Comparison of ENCODE assay signal across 26 cellular contexts in the genomic region with DNA sequence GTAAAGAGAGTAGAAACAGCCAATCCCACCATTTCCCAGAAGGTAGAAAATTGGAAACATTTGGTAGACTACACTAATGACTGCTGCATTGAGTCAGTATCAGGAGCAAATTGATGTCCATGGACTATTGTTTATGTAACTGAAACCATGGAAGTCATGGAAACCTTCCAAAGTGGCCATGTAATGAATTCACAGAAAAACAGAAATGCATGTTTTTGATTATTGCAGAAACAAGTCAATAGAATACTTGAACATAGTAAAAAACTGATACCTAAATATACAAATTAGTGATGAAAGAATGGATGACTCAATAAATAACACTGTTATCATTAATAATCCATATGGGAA. TPM values are rescaled to one million over a fixed set of nuclear protein-coding genes. Genes with fewer than 3 reads are reported as not detected.
"Had no signal": no experiment of that assay in that cellular context is flagged by ENCODE, and none has a peak within 500 bp of the region (broad histone marks: within the 10 kb centered on the region; RNA-seq: fewer than 3 reads in every experiment).

No MANE protein-coding gene starts in this region.

- H3K4me2 ChIP-seq: smooth muscle cell had no signal

- ATAC-seq: activated CD4-positive, CD25-positive, alpha-beta regulatory T cell treated with anti-CD3 and anti-CD28 coated beads, Interleukin-2, amount 50 U/mL, for 24 hours; activated naive CD8-positive, alpha-beta T cell treated with anti-CD3 and anti-CD28 coated beads, Interleukin-2, amount 50 U/mL, for 24 hours; activated T-cell treated with anti-CD3 and anti-CD28 coated beads, Interleukin-2, amount 50 U/mL, for 72 hours; natural killer cell; stimulated activated memory B cell treated with anti-CD40 and anti-IgM and Interleukin-4, amounts not matched to agents 10 μg/mL and 1 μg/mL and 100 μg/mL, for 72 hours had no signal

- DNase-seq: activated CD4-positive, alpha-beta memory T cell treated with anti-CD3 and anti-CD28 coated beads, Interleukin-2, amount 10 ng/mL, durations not matched to agents 7 days and 5 days; activated CD4-positive, alpha-beta T cell treated with anti-CD3 and anti-CD28 coated beads, Interleukin-2, amount 10 ng/mL, durations not matched to agents 24 days and 14 days; activated effector memory CD4-positive, alpha-beta T cell treated with Interleukin-2 at 50 U/mL for 16 hours; activated naive CD4-positive, alpha-beta T cell treated with anti-CD3 and anti-CD28 coated beads, Interleukin-2, amount 10 ng/mL, durations not matched to agents 7 days and 5 days; activated naive CD8-positive, alpha-beta T cell treated with anti-CD3 and anti-CD28 coated beads, Interleukin-2, amount 50 U/mL, for 24 hours; activated T-cell treated with anti-CD3 and anti-CD28 coated beads, Interleukin-2, amount 50 U/mL, for 72 hours; anterior cingulate cortex; caudate nucleus; dermis blood vessel endothelial cell; effector CD8-positive, alpha-beta T cell; erythroblast; kidney; natural killer cell; sigmoid colon; stimulated activated CD4-positive, alpha-beta T cell treated with anti-CD3 and anti-CD28 coated beads, Interleukin-15, amount 100 ng/mL, for 24 hours; stomach; trophoblast cell had no signal

- H3K4me3 ChIP-seq: lung, sigmoid colon, smooth muscle cell, stomach, vagina had no signal

- H3K9me3 Mint-ChIP-seq: activated CD4-positive, alpha-beta memory T cell treated with anti-CD3 and anti-CD28 coated beads, Interleukin-2, amount 10 ng/mL, durations not matched to agents 7 days and 5 days; activated CD4-positive, alpha-beta T cell treated with anti-CD3 and anti-CD28 coated beads, Interleukin-2, amount 10 ng/mL, durations not matched to agents 24 days and 14 days; activated naive CD4-positive, alpha-beta T cell treated with anti-CD3 and anti-CD28 coated beads, Interleukin-2, amount 10 ng/mL, durations not matched to agents 7 days and 5 days; activated naive CD8-positive, alpha-beta T cell treated with anti-CD3 and anti-CD28 coated beads, Interleukin-2, amount 50 U/mL, for 24 hours; activated T-cell treated with anti-CD3 and anti-CD28 coated beads, Interleukin-2, amount 50 U/mL, for 72 hours; brain; mesothelial cell of epicardium; natural killer cell; stimulated activated memory B cell treated with anti-CD40 and anti-IgM and Interleukin-4, amounts not matched to agents 10 μg/mL and 1 μg/mL and 100 μg/mL, for 72 hours; T-helper 2 cell treated with Interferon-gamma antibody and Interleukin-4, amounts not matched to agents 5 μg/mL and 100 μg/mL, for 36 hours had no signal

- H3K9me3 ChIP-seq: sigmoid colon, stomach, vagina had no signal

- FAIRE-seq: kidney had no signal

- H3K36me3 ChIP-seq: sigmoid colon, vagina had no signal

- H3K27ac ChIP-seq: sigmoid colon, stomach, vagina, VCaP had no signal

- H3K36me3 Mint-ChIP-seq: activated naive CD4-positive, alpha-beta T cell treated with anti-CD3 and anti-CD28 coated beads, Interleukin-2, amount 10 ng/mL, durations not matched to agents 7 days and 5 days; brain; natural killer cell; stimulated activated memory B cell treated with anti-CD40 and anti-IgM and Interleukin-4, amounts not matched to agents 10 μg/mL and 1 μg/mL and 100 μg/mL, for 72 hours had no signal

- H3K27ac Mint-ChIP-seq: activated CD4-positive, alpha-beta memory T cell treated with anti-CD3 and anti-CD28 coated beads, Interleukin-2, amount 10 ng/mL, durations not matched to agents 7 days and 5 days; activated CD4-positive, alpha-beta T cell treated with anti-CD3 and anti-CD28 coated beads, Interleukin-2, amount 10 ng/mL, durations not matched to agents 24 days and 14 days; activated naive CD4-positive, alpha-beta T cell treated with anti-CD3 and anti-CD28 coated beads, Interleukin-2, amount 10 ng/mL, durations not matched to agents 7 days and 5 days; activated naive CD8-positive, alpha-beta T cell treated with anti-CD3 and anti-CD28 coated beads, Interleukin-2, amount 50 U/mL, for 24 hours; activated T-cell treated with anti-CD3 and anti-CD28 coated beads, Interleukin-2, amount 50 U/mL, for 72 hours; brain; mesothelial cell of epicardium; natural killer cell; stimulated activated memory B cell treated with anti-CD40 and anti-IgM and Interleukin-4, amounts not matched to agents 10 μg/mL and 1 μg/mL and 100 μg/mL, for 72 hours; T-helper 2 cell treated with Interferon-gamma antibody and Interleukin-4, amounts not matched to agents 5 μg/mL and 100 μg/mL, for 36 hours had no signal

- H3K27me3 ChIP-seq: sigmoid colon, stomach, vagina had no signal

RNA-seq across cellular contexts. Expression of a gene that starts 55.2 kb away (rescaled TPM):
- total RNA-seq: activated CD4-positive, alpha-beta T cell treated with anti-CD3 and anti-CD28 coated beads, Interleukin-2, amount 10 ng/mL, durations not matched to agents 24 days and 14 days; natural killer cell had no signal
